Comparison of ENCODE assay signal across 20 cellular contexts in the genomic region with DNA sequence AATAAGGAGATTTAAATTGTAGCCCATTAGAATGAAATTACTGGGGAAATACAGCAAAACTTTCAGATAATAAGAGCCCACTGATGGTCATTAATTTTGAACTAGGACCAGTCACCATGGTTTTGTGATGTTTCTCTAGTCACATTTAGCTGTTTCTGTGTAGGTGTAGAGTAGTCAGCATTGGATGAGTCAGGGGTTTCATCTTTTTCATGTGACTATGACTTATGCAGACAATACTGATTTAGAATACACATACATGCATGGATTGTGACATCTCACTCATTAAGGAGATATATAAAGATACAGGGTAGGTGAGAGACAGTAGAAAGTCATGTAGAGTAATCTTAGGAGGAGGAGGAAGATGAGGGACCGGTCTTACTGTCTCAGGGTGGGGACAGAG.
A peak's percentile ranks its signal among the peaks of the same experiment; 100 is the strongest.
DNase-seq lines count a peak whose midpoint lies in the region; ATAC-seq lines count a peak whose summit lies in the region.
"Had no signal": no experiment of that assay in that cellular context is flagged by ENCODE, and none has a peak within 500 bp of the region (broad histone marks: within the 10 kb centered on the region; RNA-seq: fewer than 3 reads in every experiment).

No MANE protein-coding gene starts in this region.

- no peak for DNase-seq in activated naive CD4-positive, alpha-beta T cell treated with anti-CD3 and anti-CD28 coated beads, Interleukin-2, amount 50 U/mL, for 72 hours (ENCODE audit: low spot score in 2 of 2)
- DNase-seq in activated naive CD4-positive, alpha-beta T cell treated with anti-CD3 and anti-CD28 coated beads, Interleukin-2, amount 10 ng/mL, durations not matched to agents 7 days and 5 days = no peak
- DNase-seq in kidney tubule cell (ENCODE audit: low spot score) = peak; percentile 6
- DNase-seq in central memory CD4-positive, alpha-beta T cell = no peak
- no peak for DNase-seq in COLO668 (lab: John Stamatoyannopoulos, UW; ENCODE audit: unreplicated experiment)
- no peak for DNase-seq in NCI-H1105 treated with DMSO at 0.1 percent for 48 hours (lab: John Stamatoyannopoulos, UW)
- DNase-seq: Calu3; CD4-positive, alpha-beta T cell; DMS53; EL; H9; KG1; MV-4-11; NCI-H1417 treated with DMSO at 0.1 percent for 48 hours; NCI-H187 treated with DMSO at 0.1 percent for 48 hours; NCI-H526; Peyer's patch; SHP77 had no signal

- peak; percentile 28 to 34 for ATAC-seq in activated naive CD4-positive, alpha-beta T cell treated with anti-CD3 and anti-CD28 coated beads, Interleukin-2, amount 50 U/mL, for 72 hours
- peak; percentile 54 for ATAC-seq in HG03442 (IDR thresholded peaks at IDR 0.05; ENCODE audit: unreplicated experiment)
- peak; percentile 89 for ATAC-seq in activated T-helper 17 cell treated with anti-CD3 and anti-CD28 coated beads, Interleukin-2, amount 50 U/mL, for 72 hours (replicated peaks)

- CTCF ChIA-PET in activated naive CD4-positive, alpha-beta T cell treated with anti-CD3 and anti-CD28 coated beads, Interleukin-2, amount 10 ng/mL, durations not matched to agents 7 days and 5 days (lab: Charles Lee) = no interaction called here

- no peaks in the 10 kb centered on the region for H3K27me3 Mint-ChIP-seq in activated naive CD4-positive, alpha-beta T cell treated with anti-CD3 and anti-CD28 coated beads, Interleukin-2, amount 10 ng/mL, durations not matched to agents 7 days and 5 days
- H3K27me3 Mint-ChIP-seq in activated T-helper 17 cell treated with anti-CD3 and anti-CD28 coated beads, Interleukin-2, amount 50 U/mL, for 72 hours = no peaks in the 10 kb centered on the region
- H3K27me3 Mint-ChIP-seq: CD4-positive, alpha-beta T cell had no signal

- H3K9me3 Mint-ChIP-seq in activated naive CD4-positive, alpha-beta T cell treated with anti-CD3 and anti-CD28 coated beads, Interleukin-2, amount 50 U/mL, for 72 hours = peaks cover 4 to 9% of the 10 kb centered on the region in 2 donors
- no peaks in the 10 kb centered on the region for H3K9me3 Mint-ChIP-seq in activated naive CD4-positive, alpha-beta T cell treated with anti-CD3 and anti-CD28 coated beads, Interleukin-2, amount 10 ng/mL, durations not matched to agents 7 days and 5 days
- H3K9me3 Mint-ChIP-seq in activated T-helper 17 cell treated with anti-CD3 and anti-CD28 coated beads, Interleukin-2, amount 50 U/mL, for 72 hours = no peaks in the 10 kb centered on the region
- H3K9me3 Mint-ChIP-seq: CD4-positive, alpha-beta T cell; H9 had no signal

- H3K36me3 Mint-ChIP-seq in activated naive CD4-positive, alpha-beta T cell treated with anti-CD3 and anti-CD28 coated beads, Interleukin-2, amount 50 U/mL, for 72 hours = no peaks in the 10 kb centered on the region
- no peaks in the 10 kb centered on the region for H3K36me3 Mint-ChIP-seq in activated naive CD4-positive, alpha-beta T cell treated with anti-CD3 and anti-CD28 coated beads, Interleukin-2, amount 10 ng/mL, durations not matched to agents 7 days and 5 days
- H3K36me3 Mint-ChIP-seq in activated T-helper 17 cell treated with anti-CD3 and anti-CD28 coated beads, Interleukin-2, amount 50 U/mL, for 72 hours (ENCODE audit: low read depth) = no peaks in the 10 kb centered on the region

- H3K4me3 Mint-ChIP-seq in activated naive CD4-positive, alpha-beta T cell treated with anti-CD3 and anti-CD28 coated beads, Interleukin-2, amount 10 ng/mL, durations not matched to agents 7 days and 5 days = no peak overlapping the region
- H3K4me3 Mint-ChIP-seq in activated T-helper 17 cell treated with anti-CD3 and anti-CD28 coated beads, Interleukin-2, amount 50 U/mL, for 72 hours = no peak overlapping the region
- H3K4me3 Mint-ChIP-seq: CD4-positive, alpha-beta T cell; H9 had no signal

- H3K27ac Mint-ChIP-seq in activated naive CD4-positive, alpha-beta T cell treated with anti-CD3 and anti-CD28 coated beads, Interleukin-2, amount 50 U/mL, for 72 hours = no peak overlapping the region
- no peak overlapping the region for H3K27ac Mint-ChIP-seq in activated naive CD4-positive, alpha-beta T cell treated with anti-CD3 and anti-CD28 coated beads, Interleukin-2, amount 10 ng/mL, durations not matched to agents 7 days and 5 days
- H3K27ac Mint-ChIP-seq in activated T-helper 17 cell treated with anti-CD3 and anti-CD28 coated beads, Interleukin-2, amount 50 U/mL, for 72 hours = no peak overlapping the region
- H3K27ac Mint-ChIP-seq: CD4-positive, alpha-beta T cell; H9 had no signal

- H3K4me1 Mint-ChIP-seq in activated naive CD4-positive, alpha-beta T cell treated with anti-CD3 and anti-CD28 coated beads, Interleukin-2, amount 10 ng/mL, durations not matched to agents 7 days and 5 days = no peaks in the 10 kb centered on the region
- no peaks in the 10 kb centered on the region for H3K4me1 Mint-ChIP-seq in activated T-helper 17 cell treated with anti-CD3 and anti-CD28 coated beads, Interleukin-2, amount 50 U/mL, for 72 hours
- H3K4me1 Mint-ChIP-seq: H9 had no signal

Comparison
In these comparisons a context has a peak if more than half of its experiments do, and no peak if none do; other contexts are left out.
1. ATAC-seq: peak in every context shown above with its lines; median percentile 89 in activated T-helper 17 cell treated with anti-CD3 and anti-CD28 coated beads, Interleukin-2, amount 50 U/mL, for 72 hours; 54 in HG03442; 31 in activated naive CD4-positive, alpha-beta T cell treated with anti-CD3 and anti-CD28 coated beads, Interleukin-2, amount 50 U/mL, for 72 hours.